Comparison of ENCODE assay signal across 14 cellular contexts in the genomic region with DNA sequence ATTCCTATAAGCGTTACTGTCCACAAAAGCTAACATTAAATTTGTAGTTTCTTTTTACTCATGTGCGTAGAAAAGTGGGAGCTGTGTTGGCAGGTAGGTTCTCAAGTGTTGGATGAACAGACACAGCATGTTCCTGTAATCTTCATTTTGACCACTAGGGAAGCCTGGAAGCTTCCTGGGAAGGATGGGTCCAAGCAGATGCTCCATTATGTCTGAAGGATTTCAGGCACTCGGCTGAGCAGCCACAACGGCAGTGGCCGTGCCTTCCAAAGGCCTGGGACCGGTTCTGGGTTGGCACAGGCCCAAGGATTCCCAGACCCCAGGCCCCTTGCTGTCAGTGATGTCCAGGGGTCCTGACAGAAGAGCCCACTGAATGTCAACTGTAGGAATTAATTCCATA.
DNase-seq lines count a peak whose midpoint lies in the region; ATAC-seq, FAIRE-seq and TF ChIP-seq lines count a peak whose summit lies in the region.
"Had no signal": no experiment of that assay in that cellular context is flagged by ENCODE, and none has a peak within 500 bp of the region (broad histone marks: within the 10 kb centered on the region; RNA-seq: fewer than 3 reads in every experiment).

No MANE protein-coding gene starts in this region.

- FAIRE-seq in HepG2 (lab: Jason Lieb, UNC): no peak
- FAIRE-seq: colon, HTR-8/SVneo, islet of Langerhans had no signal

- H3K4me3 ChIP-seq in HepG2 (replicated peaks in 1 of 3; ENCODE audit: insufficient read depth in 1 of 3, low read depth in 2 of 3, low read length in 3 of 3) (no peak overlapping the region), right lobe of liver (no peak overlapping the region), Panc1 (ENCODE audit: low read depth in 2 of 2, low read length in 2 of 2) (no peak overlapping the region), fibroblast of villous mesenchyme (ENCODE audit: low read depth, low read length) (no peak overlapping the region)
- H3K4me3 ChIP-seq: transverse colon had no signal

- CTCF ChIA-PET in HepG2 (lab: Yijun Ruan, JAX; ENCODE audit: low intra/inter-chr PET ratio, low total read pairs): no interaction called here
- CTCF ChIA-PET in Panc1 (lab: Charles Lee): no interaction called here

- 26% methylated on average over 6 of the region's 6 CpGs for WGBS in HepG2 (ENCODE audit: low lambda C conversion rate)
- 89% methylated on average over 5 of the region's 6 CpGs for WGBS in right lobe of liver (ENCODE audit: insufficient coverage, low coverage, low lambda C conversion rate, missing lambda C conversion rate)

- in situ Hi-C loops in HepG2 (cut with HindIII; ENCODE audit: extremely low pct_ligation_motif_present, low pct_unique_long_range_greater_than_20kb) (no loop called here), Panc1 (cut with HindIII; ENCODE audit: low pct_unique_long_range_greater_than_20kb, low sequenced_read_pairs) (no loop called here)

- POLR2A ChIA-PET in HepG2 (lab: Yijun Ruan, JAX): no interaction called here
- POLR2A ChIA-PET in Panc1 (lab: Charles Lee): no interaction called here

- H2AFZ ChIP-seq in HepG2 (ENCODE audit: low read length): no peak overlapping the region

- BruUV-seq in HepG2 (replicated peaks; lab: Mats Ljungman, UMichigan) (no TSS peak), Panc1 (replicated peaks; lab: Mats Ljungman, UMichigan) (no TSS peak)

- TF ChIP-seq EP300 in HepG2 (IDR thresholded peaks at IDR 0.05; ENCODE audit: low read depth in 2 of 2, low read length in 2 of 2) (no peak), HepG2 (CRISPR knock-in tag; IDR thresholded peaks at IDR 0.05; ENCODE audit: borderline replicate concordance) (no peak)

- no peaks in the 10 kb centered on the region for H3K79me2 ChIP-seq in HepG2 (ENCODE audit: insufficient read depth, low read length)

- TF ChIP-seq POLR2A in HepG2 (IDR thresholded peaks at IDR 0.05; ENCODE audit: insufficient read depth in 1 of 2, low read depth in 2 of 2, low read length in 2 of 2): no peak
- TF ChIP-seq POLR2A in right lobe of liver (IDR thresholded peaks at IDR 0.05): no peak

- H3K9me3 ChIP-seq in HepG2 (ENCODE audit: low read length): no peaks in the 10 kb centered on the region
- no peaks in the 10 kb centered on the region for H3K9me3 ChIP-seq in right lobe of liver
- H3K9me3 ChIP-seq in Panc1 (ENCODE audit: control insufficient read depth, insufficient read depth, low read depth, low read length): no peaks in the 10 kb centered on the region
- H3K9me3 ChIP-seq: transverse colon had no signal

- TF ChIP-seq RAD21 in HepG2 (CRISPR knock-in tag; IDR thresholded peaks at IDR 0.05): no peak

- no peak for TF ChIP-seq CTCF in HepG2 (CRISPR knock-in tag; IDR thresholded peaks at IDR 0.05)
- peak in 1 of 4 donors; percentile 5 for TF ChIP-seq CTCF in right lobe of liver (IDR thresholded peaks at IDR 0.05)
- peak; percentile 24; the same call in 1 of the 2 replicates for TF ChIP-seq CTCF in Panc1 (IDR thresholded peaks at IDR 0.05)
- peak; percentile 34 for TF ChIP-seq CTCF in fibroblast of villous mesenchyme (IDR thresholded peaks at IDR 0.05; ENCODE audit: insufficient read depth, low read depth, low read length)

- DNase-seq in HepG2 (ENCODE audit: low spot score): no peak
- DNase-seq in right lobe of liver: no peak
- no peak for DNase-seq in Panc1 (ENCODE audit: low read depth, low spot score)
- no peak for DNase-seq in fibroblast of villous mesenchyme (ENCODE audit: low read depth)
- no peak for DNase-seq in activated CD4-positive, alpha-beta T cell treated with anti-CD3 and anti-CD28 coated beads, Interleukin-2, amount 50 U/mL, for 4 hours
- no peak for DNase-seq in NCI-H345 treated with DMSO at 0.1 percent for 48 hours (lab: John Stamatoyannopoulos, UW; ENCODE audit: unreplicated experiment)
- DNase-seq: activated naive CD4-positive, alpha-beta T cell treated with anti-CD3 and anti-CD28 coated beads, Interleukin-2, amount 10 ng/mL, durations not matched to agents 7 days and 5 days; NCI-H1436; transverse colon had no signal

- H3K4me1 ChIP-seq in HepG2 (ENCODE audit: insufficient read depth, low read length): peaks cover 14% of the 10 kb centered on the region
- no peaks in the 10 kb centered on the region for H3K4me1 ChIP-seq in right lobe of liver
- H3K4me1 ChIP-seq in Panc1 (ENCODE audit: control insufficient read depth, insufficient read depth, low read length): no peaks in the 10 kb centered on the region

- peak; percentile 71 for ATAC-seq in HepG2
- ATAC-seq in right lobe of liver: no peak
- ATAC-seq in Panc1: no peak; the same call in 1 of the 2 replicates
- no peak for ATAC-seq in GM21515 (IDR thresholded peaks at IDR 0.05; ENCODE audit: unreplicated experiment)
- ATAC-seq in HG03520 (IDR thresholded peaks at IDR 0.05; ENCODE audit: unreplicated experiment): no peak

- H4K20me1 ChIP-seq in HepG2 (ENCODE audit: insufficient read depth, low read length): no peaks in the 10 kb centered on the region

- H3K27ac ChIP-seq in HepG2 (ENCODE audit: extremely low read length, insufficient read depth, low read length): no peak overlapping the region
- H3K27ac ChIP-seq in right lobe of liver: no peak overlapping the region
- no peak overlapping the region for H3K27ac ChIP-seq in Panc1 (ENCODE audit: low read length)
- H3K27ac ChIP-seq: transverse colon had no signal

- H3K9ac ChIP-seq in HepG2 (ENCODE audit: insufficient read depth, low read depth, low read length): no peak overlapping the region

- H3K27me3 ChIP-seq in HepG2 (ENCODE audit: control insufficient read depth in 1 of 2, insufficient read depth in 2 of 2, low read length in 2 of 2): no peaks in the 10 kb centered on the region; a peak in 1 of 5 replicates
- H3K27me3 ChIP-seq in right lobe of liver: no peaks in the 10 kb centered on the region
- H3K27me3 ChIP-seq in Panc1 (ENCODE audit: control insufficient read depth, insufficient read depth, low read length): peaks cover 8% of the 10 kb centered on the region
- H3K27me3 ChIP-seq: transverse colon had no signal

- H3K4me2 ChIP-seq in HepG2 (ENCODE audit: low read depth, low read length): no peak overlapping the region

- intact Hi-C loops in HepG2 (cut with micrococcal nuclease; ENCODE audit: unreplicated experiment): no loop called here
- intact Hi-C loops in right lobe of liver (cut with DNase I): no loop called here
- intact Hi-C loops in Panc1 (cut with micrococcal nuclease; ENCODE audit: unreplicated experiment): no loop called here

- H3K36me3 ChIP-seq in HepG2 (replicated peaks in 1 of 2; ENCODE audit: control insufficient read depth in 1 of 2, insufficient read depth in 2 of 2, low read length in 2 of 2): no peaks in the 10 kb centered on the region
- no peaks in the 10 kb centered on the region for H3K36me3 ChIP-seq in right lobe of liver
- no peaks in the 10 kb centered on the region for H3K36me3 ChIP-seq in Panc1 (ENCODE audit: control insufficient read depth, insufficient read depth, low read length)
- H3K36me3 ChIP-seq: transverse colon had no signal

TF ChIP-seq in HepG2, 621 proteins besides CTCF, POLR2A, EP300 and RAD21 (continues in another document):
- TF ChIP-seq ZNF674 (CRISPR knock-in tag; IDR thresholded peaks at IDR 0.05; ENCODE audit: low read depth) (no peak), ZNF264 (CRISPR knock-in tag; IDR thresholded peaks at IDR 0.05) (no peak), HES4 (CRISPR knock-in tag; IDR thresholded peaks at IDR 0.05; ENCODE audit: borderline replicate concordance) (no peak), ZGPAT (CRISPR knock-in tag; IDR thresholded peaks at IDR 0.05) (no peak)
- TF ChIP-seq, protein P1, sequence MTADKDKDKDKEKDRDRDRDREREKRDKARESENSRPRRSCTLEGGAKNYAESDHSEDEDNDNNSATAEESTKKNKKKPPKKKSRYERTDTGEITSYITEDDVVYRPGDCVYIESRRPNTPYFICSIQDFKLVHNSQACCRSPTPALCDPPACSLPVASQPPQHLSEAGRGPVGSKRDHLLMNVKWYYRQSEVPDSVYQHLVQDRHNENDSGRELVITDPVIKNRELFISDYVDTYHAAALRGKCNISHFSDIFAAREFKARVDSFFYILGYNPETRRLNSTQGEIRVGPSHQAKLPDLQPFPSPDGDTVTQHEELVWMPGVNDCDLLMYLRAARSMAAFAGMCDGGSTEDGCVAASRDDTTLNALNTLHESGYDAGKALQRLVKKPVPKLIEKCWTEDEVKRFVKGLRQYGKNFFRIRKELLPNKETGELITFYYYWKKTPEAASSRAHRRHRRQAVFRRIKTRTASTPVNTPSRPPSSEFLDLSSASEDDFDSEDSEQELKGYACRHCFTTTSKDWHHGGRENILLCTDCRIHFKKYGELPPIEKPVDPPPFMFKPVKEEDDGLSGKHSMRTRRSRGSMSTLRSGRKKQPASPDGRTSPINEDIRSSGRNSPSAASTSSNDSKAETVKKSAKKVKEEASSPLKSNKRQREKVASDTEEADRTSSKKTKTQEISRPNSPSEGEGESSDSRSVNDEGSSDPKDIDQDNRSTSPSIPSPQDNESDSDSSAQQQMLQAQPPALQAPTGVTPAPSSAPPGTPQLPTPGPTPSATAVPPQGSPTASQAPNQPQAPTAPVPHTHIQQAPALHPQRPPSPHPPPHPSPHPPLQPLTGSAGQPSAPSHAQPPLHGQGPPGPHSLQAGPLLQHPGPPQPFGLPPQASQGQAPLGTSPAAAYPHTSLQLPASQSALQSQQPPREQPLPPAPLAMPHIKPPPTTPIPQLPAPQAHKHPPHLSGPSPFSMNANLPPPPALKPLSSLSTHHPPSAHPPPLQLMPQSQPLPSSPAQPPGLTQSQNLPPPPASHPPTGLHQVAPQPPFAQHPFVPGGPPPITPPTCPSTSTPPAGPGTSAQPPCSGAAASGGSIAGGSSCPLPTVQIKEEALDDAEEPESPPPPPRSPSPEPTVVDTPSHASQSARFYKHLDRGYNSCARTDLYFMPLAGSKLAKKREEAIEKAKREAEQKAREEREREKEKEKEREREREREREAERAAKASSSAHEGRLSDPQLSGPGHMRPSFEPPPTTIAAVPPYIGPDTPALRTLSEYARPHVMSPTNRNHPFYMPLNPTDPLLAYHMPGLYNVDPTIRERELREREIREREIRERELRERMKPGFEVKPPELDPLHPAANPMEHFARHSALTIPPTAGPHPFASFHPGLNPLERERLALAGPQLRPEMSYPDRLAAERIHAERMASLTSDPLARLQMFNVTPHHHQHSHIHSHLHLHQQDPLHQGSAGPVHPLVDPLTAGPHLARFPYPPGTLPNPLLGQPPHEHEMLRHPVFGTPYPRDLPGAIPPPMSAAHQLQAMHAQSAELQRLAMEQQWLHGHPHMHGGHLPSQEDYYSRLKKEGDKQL (CRISPR knock-in tag; IDR thresholded peaks at IDR 0.05; ENCODE audit: low read depth): no peak
